In genomic region chr4:158826882-158827281, GRCh38 we compare ENCODE assay signal across 9 cellular contexts. TPM values are rescaled to one million over a fixed set of nuclear protein-coding genes. Genes with fewer than 3 reads are reported as not detected.
DNase-seq lines count a peak whose midpoint lies in the region; ATAC-seq and TF ChIP-seq lines count a peak whose summit lies in the region.
"Had no signal": no experiment of that assay in that cellular context is flagged by ENCODE, and none has a peak within 500 bp of the region (broad histone marks: within the 10 kb centered on the region; RNA-seq: fewer than 3 reads in every experiment).

No MANE protein-coding gene starts in this region.

- H3F3A ChIP-seq in GM23338 (replicated peaks; ENCODE audit: low read depth) = no peaks in the 10 kb centered on the region

- H2BK5ac ChIP-seq in trophoblast cell (ENCODE audit: low read depth, low read length, poor library complexity) = no peak overlapping the region

- H3K27me3 ChIP-seq in trophoblast cell (ENCODE audit: insufficient read depth, low read length) (no peaks in the 10 kb centered on the region), GM23338 (ENCODE audit: insufficient read depth) (no peaks in the 10 kb centered on the region)
- H3K27me3 ChIP-seq: neural progenitor cell had no signal

- H4K12ac ChIP-seq in trophoblast cell (ENCODE audit: low read depth, low read length) = no peak overlapping the region

- H3K4me3 ChIP-seq in trophoblast cell (ENCODE audit: low read depth, low read length) = no peak overlapping the region
- no peak overlapping the region for H3K4me3 ChIP-seq in foreskin fibroblast (ENCODE audit: low read depth in 1 of 2, low read length in 2 of 2)
- H3K4me3 ChIP-seq in GM23338 = no peak overlapping the region
- H3K4me3 ChIP-seq: neural progenitor cell had no signal

- H2AK5ac ChIP-seq in trophoblast cell (ENCODE audit: low read length) = no peak overlapping the region

- H3K23ac ChIP-seq in trophoblast cell (ENCODE audit: low read length) = no peak overlapping the region

- WGBS in trophoblast cell (ENCODE audit: extremely low coverage, insufficient coverage, insufficient read length) = no CpG with 5 or more reads among the region's 1 CpG

- H3K9me3 Mint-ChIP-seq in GM23338 = no peaks in the 10 kb centered on the region
- H3K9me3 Mint-ChIP-seq: neural progenitor cell had no signal

- peaks cover 16 to 28% of the 10 kb centered on the region in 2 experiments for H3K4me1 ChIP-seq in trophoblast cell (ENCODE audit: control insufficient read depth in 1 of 2, insufficient read depth in 2 of 2, low read length in 2 of 2)
- H3K4me1 ChIP-seq in GM23338 (ENCODE audit: insufficient read depth) = no peaks in the 10 kb centered on the region
- H3K4me1 ChIP-seq: neural progenitor cell had no signal

- H3K79me1 ChIP-seq in trophoblast cell (ENCODE audit: low read length) = peaks cover 6% of the 10 kb centered on the region

- no peak overlapping the region for H4K91ac ChIP-seq in trophoblast cell (ENCODE audit: low read depth, low read length)

- H3K4me1 Mint-ChIP-seq in GM23338 = peaks cover 22% of the 10 kb centered on the region
- H3K4me1 Mint-ChIP-seq: neural progenitor cell had no signal

- H3K18ac ChIP-seq in trophoblast cell (ENCODE audit: low read length) = no peak overlapping the region

- H3K9me2 ChIP-seq in GM23338 (ENCODE audit: insufficient read depth) = no peaks in the 10 kb centered on the region

- H2AFZ ChIP-seq in trophoblast cell (ENCODE audit: insufficient read depth, low read length, poor library complexity) = no peak overlapping the region
- H2AFZ ChIP-seq in GM23338 = no peak overlapping the region
- H2AFZ ChIP-seq: neural progenitor cell had no signal

- H2BK12ac ChIP-seq in trophoblast cell (ENCODE audit: low read length) = no peak overlapping the region

- ATAC-seq in GM19438 (IDR thresholded peaks at IDR 0.05; ENCODE audit: low read depth, unreplicated experiment) (peak; percentile 36), HG03460 (IDR thresholded peaks at IDR 0.05; ENCODE audit: unreplicated experiment) (peak; percentile 46), GM23338 (no peak), GM19351 (IDR thresholded peaks at IDR 0.05; ENCODE audit: unreplicated experiment) (no peak)

- H3K14ac ChIP-seq in trophoblast cell (ENCODE audit: low read length) = no peak overlapping the region

- no peak overlapping the region for H3K4ac ChIP-seq in trophoblast cell (ENCODE audit: low read depth, low read length)

- no peaks in the 10 kb centered on the region for H3K9me3 ChIP-seq in trophoblast cell (ENCODE audit: insufficient read depth, low read depth, low read length)

- H3K36me3 Mint-ChIP-seq in GM23338 (ENCODE audit: low read depth) = no peaks in the 10 kb centered on the region

- DNase-seq in dermis blood vessel endothelial cell = peak; percentile 70
- DNase-seq in trophoblast cell = peak; percentile 56 to 73
- no peak for DNase-seq in foreskin fibroblast
- no peak for DNase-seq in GM23338 (ENCODE audit: low spot score)
- DNase-seq in NCI-H2171 treated with DMSO at 0.1 percent for 48 hours (lab: John Stamatoyannopoulos, UW) = no peak

- no peaks in the 10 kb centered on the region for H3K36me3 ChIP-seq in trophoblast cell (ENCODE audit: control insufficient read depth in 1 of 2, insufficient read depth in 2 of 2, low read length in 2 of 2)
- H3K36me3 ChIP-seq in GM23338 (ENCODE audit: insufficient read depth) = no peaks in the 10 kb centered on the region
- H3K36me3 ChIP-seq: neural progenitor cell had no signal

- H3K4me3 Mint-ChIP-seq in GM23338 = no peak overlapping the region
- H3K4me3 Mint-ChIP-seq: neural progenitor cell had no signal

- H3K4me2 ChIP-seq in trophoblast cell (ENCODE audit: low read length) (no peak overlapping the region), GM23338 (no peak overlapping the region)
- H3K4me2 ChIP-seq: neural progenitor cell had no signal

- H2BK120ac ChIP-seq in trophoblast cell (ENCODE audit: insufficient read depth, low read length, poor library complexity) = no peak overlapping the region

- H4K20me1 ChIP-seq in GM23338 (replicated peaks; ENCODE audit: insufficient read depth) = no peaks in the 10 kb centered on the region

- H3K27ac Mint-ChIP-seq in GM23338 = no peak overlapping the region
- H3K27ac Mint-ChIP-seq: neural progenitor cell had no signal

- H3K79me2 ChIP-seq in trophoblast cell (ENCODE audit: control insufficient read depth, insufficient read depth, low read length, poor library complexity) = no peaks in the 10 kb centered on the region
- H3K79me2 ChIP-seq in GM23338 (replicated peaks; ENCODE audit: insufficient read depth) = no peaks in the 10 kb centered on the region

- H3K27me3 Mint-ChIP-seq in GM23338 (ENCODE audit: insufficient read depth, low read depth, poor library complexity) = no peaks in the 10 kb centered on the region

- H4K8ac ChIP-seq in trophoblast cell (ENCODE audit: low read depth, low read length) = no peak overlapping the region

- H3K27ac ChIP-seq in trophoblast cell (ENCODE audit: low read depth, low read length) (peak overlapping the region; percentile 50), GM23338 (ENCODE audit: low read depth) (no peak overlapping the region)
- H3K27ac ChIP-seq: neural progenitor cell had no signal

- H3K9ac ChIP-seq in trophoblast cell (ENCODE audit: low read length) = no peak overlapping the region
- H3K9ac ChIP-seq: neural progenitor cell had no signal

- TF ChIP-seq CTCF in foreskin fibroblast (IDR thresholded peaks at IDR 0.05; ENCODE audit: low read depth, low read length) (no peak), GM23338 (conservative IDR thresholded peaks at IDR 0.05; ENCODE audit: low read depth in 2 of 2) (no peak)

TF ChIP-seq in GM23338, 12 proteins besides CTCF, POLR2A, EP300 and RAD21 (continues in another document):
- TF ChIP-seq EZH2 (IDR thresholded peaks at IDR 0.05; ENCODE audit: low read depth, unreplicated experiment) (no peak), STAT1 (IDR thresholded peaks at IDR 0.05; ENCODE audit: unreplicated experiment) (no peak), REST (IDR thresholded peaks at IDR 0.05; ENCODE audit: unreplicated experiment) (no peak), NANOG (IDR thresholded peaks at IDR 0.05; ENCODE audit: borderline replicate concordance) (no peak)

RNA-seq across cellular contexts. Expression of gene FNIP2, which starts 58.1 kb away (rescaled TPM):
- total RNA-seq in dermis blood vessel endothelial cell = 59.6 and 62.3 TPM in 2 replicates
- polyA plus RNA-seq in trophoblast cell (2013) = 8.2 and 8.8 TPM in 2 replicates
- total RNA-seq in GM23338 (2014; rRNA removed; shearing (Covaris generic)) = 17.2 and 32.4 TPM in 2 replicates
- polyA plus RNA-seq in GM23338 (2016; fragmentation: Nextera tagmentation; extraction: Ambion mirVana) = 2.7 TPM in 2 replicates

Comparison
In these comparisons a context has a peak if more than half of its experiments do, and no peak if none do; other contexts are left out.
1. ATAC-seq: peak in GM19438 (single experiment) and HG03460 (single experiment); none in GM23338 (single experiment) and GM19351 (single experiment).
2. DNase-seq: peak in dermis blood vessel endothelial cell (single experiment) and trophoblast cell (2 of 2); none in foreskin fibroblast (0 of 2), GM23338 (single experiment) and NCI-H2171 treated with DMSO at 0.1 percent for 48 hours (single experiment).